ENCODE assay signal across 1 cellular context in genomic region chr12:65305346-65305950, GRCh38.
TF ChIP-seq lines count a peak whose summit lies in the region.

No MANE protein-coding gene starts in this region.

TF ChIP-seq in SK-N-SH, 30 proteins besides CTCF, POLR2A, EP300 and RAD21 (continued from another document):
- no peak for TF ChIP-seq REST (IDR thresholded peaks at IDR 0.05; ENCODE audit: low read depth, low read length)
- no peak for TF ChIP-seq SMC3 (IDR thresholded peaks at IDR 0.05; ENCODE audit: low read depth, low read length)
- TF ChIP-seq RXRA (IDR thresholded peaks at IDR 0.05; ENCODE audit: borderline replicate concordance, low read depth), result no peak
- TF ChIP-seq POLR2AphosphoS5 (IDR thresholded peaks at IDR 0.05; ENCODE audit: low read depth, low read length), result no peak
- no peak for TF ChIP-seq EZH2phosphoT487 (IDR thresholded peaks at IDR 0.05; ENCODE audit: borderline replicate concordance, low read depth)
